In the genomic region with DNA sequence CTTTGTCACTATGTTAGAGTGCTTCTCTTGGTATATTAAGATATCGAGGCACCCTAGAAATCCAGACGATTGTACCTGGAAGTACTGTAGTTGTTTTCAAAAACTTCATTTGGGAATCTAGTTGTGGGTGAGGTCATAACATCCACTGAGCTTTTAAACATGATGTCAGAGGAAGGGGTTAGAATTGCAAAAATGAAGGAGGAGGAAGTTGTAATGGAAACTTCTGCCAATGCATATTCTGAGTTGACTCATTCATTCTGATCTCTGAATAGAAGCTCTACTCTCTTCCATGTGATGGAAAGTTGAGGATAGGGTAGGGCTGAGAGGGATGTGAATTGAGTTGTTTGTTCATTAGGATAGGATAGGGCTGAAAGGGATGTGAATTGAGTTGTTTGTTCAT, we compare ENCODE assay signal across 14 cellular contexts. TPM values are rescaled to one million over a fixed set of nuclear protein-coding genes. Genes with fewer than 3 reads are reported as not detected.
DNase-seq lines count a peak whose midpoint lies in the region; ATAC-seq and TF ChIP-seq lines count a peak whose summit lies in the region.
"Had no signal": no experiment of that assay in that cellular context is flagged by ENCODE, and none has a peak within 500 bp of the region (broad histone marks: within the 10 kb centered on the region; RNA-seq: fewer than 3 reads in every experiment).

No MANE protein-coding gene starts in this region.

- H3K36me3 ChIP-seq in adipocyte (ENCODE audit: control insufficient read depth, insufficient read depth, low read length, severe bottlenecking) (peaks cover 26% of the 10 kb centered on the region), osteoblast (ENCODE audit: insufficient read depth, low read length) (peaks cover 42% of the 10 kb centered on the region)

- peaks cover 72% of the 10 kb centered on the region for H4K20me1 ChIP-seq in osteoblast (ENCODE audit: insufficient read depth, low read length)

- H3K4me3 ChIP-seq in adipocyte (ENCODE audit: low read length) (no peak overlapping the region), osteoblast (ENCODE audit: insufficient read depth, low read length) (no peak overlapping the region)
- H3K4me3 ChIP-seq: dorsolateral prefrontal cortex, heart right ventricle, MG63 had no signal

- peak overlapping the region; percentile 83 for H3K27ac ChIP-seq in osteoblast (ENCODE audit: low read depth, low read length)
- H3K27ac ChIP-seq: dorsolateral prefrontal cortex had no signal

- no peaks in the 10 kb centered on the region for H3K27me3 ChIP-seq in adipocyte (replicated peaks; ENCODE audit: control insufficient read depth, insufficient read depth, low read length)
- no peaks in the 10 kb centered on the region for H3K27me3 ChIP-seq in osteoblast (ENCODE audit: insufficient read depth, low read length)
- H3K27me3 ChIP-seq: dorsolateral prefrontal cortex, heart right ventricle, MG63 had no signal

- H3K9ac ChIP-seq in adipocyte (ENCODE audit: low read length) = no peak overlapping the region

- peak; percentile 19 for DNase-seq in SIG-M5 treated with dmso at 0.1 percent for 504 hours (lab: John Stamatoyannopoulos, UW; ENCODE audit: unreplicated experiment)
- no peak for DNase-seq in SIG-M5 (lab: John Stamatoyannopoulos, UW)
- peak; percentile 61 for DNase-seq in MV-4-11 (lab: John Stamatoyannopoulos, UW)
- DNase-seq in adipocyte (ENCODE audit: low read depth) = peak; percentile 21
- DNase-seq in osteoblast (ENCODE audit: insufficient read length, low spot score, missing footprints) = no peak
- DNase-seq in NCI-H446 treated with DMSO at 0.1 percent for 48 hours (lab: John Stamatoyannopoulos, UW) = no peak
- DNase-seq: 8988T, DND-41, dorsolateral prefrontal cortex, GOT3, heart right ventricle, MG63 had no signal

- TF ChIP-seq CTCF in osteoblast (IDR thresholded peaks at IDR 0.05; ENCODE audit: extremely low read depth, low read depth, low read length) = no peak

- no peak overlapping the region for H2AFZ ChIP-seq in osteoblast (ENCODE audit: low read length)

- peaks cover 97% of the 10 kb centered on the region for H3K79me2 ChIP-seq in osteoblast (ENCODE audit: insufficient read depth, low read length)

- H3K4me1 ChIP-seq in adipocyte (ENCODE audit: control insufficient read depth, insufficient read depth, low read length) (peaks cover 71% of the 10 kb centered on the region), osteoblast (ENCODE audit: insufficient read depth, low read length) (peaks cover 72% of the 10 kb centered on the region)

- no peaks in the 10 kb centered on the region for H3K9me3 ChIP-seq in adipocyte (ENCODE audit: control insufficient read depth, low read length)
- no peaks in the 10 kb centered on the region for H3K9me3 ChIP-seq in osteoblast (ENCODE audit: low read depth, low read length)
- H3K9me3 ChIP-seq: MG63 had no signal

- no peak for ATAC-seq in HG03442 (IDR thresholded peaks at IDR 0.05; ENCODE audit: unreplicated experiment)
- ATAC-seq in HG03097 (IDR thresholded peaks at IDR 0.05; ENCODE audit: low FRiP score, unreplicated experiment) = no peak
- ATAC-seq: heart right ventricle had no signal

- no peak overlapping the region for H3K4me2 ChIP-seq in osteoblast (ENCODE audit: insufficient read depth, low read length)

RNA-seq across cellular contexts. Expression of a gene that starts 7.7 kb away (rescaled TPM):
- 238 and 268 TPM in 2 replicates for total RNA-seq in osteoblast

Comparison
In these comparisons a context has a peak if more than half of its experiments do, and no peak if none do; other contexts are left out.
1. DNase-seq: peak in SIG-M5 treated with dmso at 0.1 percent for 504 hours (single experiment), MV-4-11 (single experiment) and adipocyte (single experiment); none in SIG-M5 (single experiment), osteoblast (single experiment) and NCI-H446 treated with DMSO at 0.1 percent for 48 hours (single experiment).